25 cellular contexts compared by ENCODE assay signal in the genomic region with DNA sequence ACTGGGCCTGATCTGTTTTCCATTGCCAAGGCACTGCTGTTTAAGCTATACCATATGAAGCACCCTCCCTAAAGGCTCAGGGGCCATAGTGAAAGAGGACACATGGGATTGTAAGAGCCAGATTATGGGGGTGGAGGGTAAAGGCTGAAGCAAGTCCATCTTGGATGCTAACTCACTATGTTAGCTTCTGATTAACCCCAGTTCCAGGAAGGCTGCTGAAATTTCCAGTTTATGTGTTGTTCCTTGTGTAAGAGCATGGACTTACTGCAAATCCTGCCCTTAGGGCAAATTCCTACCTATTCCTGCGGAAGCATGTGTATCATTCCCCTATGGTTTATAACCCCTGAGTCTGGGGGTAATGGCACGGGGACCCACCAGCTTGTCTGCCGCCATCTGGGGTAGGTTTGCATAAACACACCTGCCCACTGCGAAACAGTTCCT.
"Had no signal": no experiment of that assay in that cellular context is flagged by ENCODE, and none has a peak within 500 bp of the region (broad histone marks: within the 10 kb centered on the region; RNA-seq: fewer than 3 reads in every experiment).

No MANE protein-coding gene starts in this region.

- ATAC-seq: activated CD4-positive, alpha-beta T cell treated with anti-CD3 and anti-CD28 coated beads for 36 hours; activated T-cell treated with anti-CD3 and anti-CD28 coated beads, Interleukin-2, amount 50 U/mL, for 72 hours; sciatic nerve; stimulated activated effector memory CD8-positive, alpha-beta T cell treated with anti-CD3 and anti-CD28 coated beads, Interleukin-12 subunit alpha, Interleukin-12 subunit beta, amount 100 ng/mL, for 72 hours; stimulated activated naive CD8-positive, alpha-beta T cell treated with anti-CD3 and anti-CD28 coated beads, Interleukin-15, amount 100 ng/mL, for 72 hours; T-helper 17 cell had no signal

- H3K9me3 ChIP-seq: pancreas, tibial artery had no signal

- H3K27ac ChIP-seq: cardiac muscle cell, left ventricle myocardium inferior, pancreas, tibial artery had no signal

- H3K27me3 ChIP-seq: pancreas, tibial artery had no signal

- FAIRE-seq: frontal cortex, pancreas, small intestine had no signal

- DNase-seq: activated B cell treated with CpG ODN at 0.5 μM for 24 hours; activated CD4-positive, alpha-beta T cell treated with anti-CD3 and anti-CD28 coated beads for 36 hours; activated CD4-positive, alpha-beta T cell treated with anti-CD3 and anti-CD28 coated beads, Interleukin-2, amount 50 U/mL, for 48 hours; activated effector memory CD4-positive, alpha-beta T cell treated with Interleukin-2 at 50 U/mL for 16 hours; activated naive CD4-positive, alpha-beta T cell treated with anti-CD3 and anti-CD28 coated beads for 36 hours; activated naive CD8-positive, alpha-beta T cell treated with anti-CD3 and anti-CD28 coated beads, Interleukin-2, amount 10 ng/mL, durations not matched to agents 7 days and 5 days; activated T-cell treated with anti-CD3 and anti-CD28 coated beads, Interleukin-2, amount 50 U/mL, for 72 hours; amygdala; cortex of kidney; erythroblast; glutamatergic neuron; hippocampal formation; left ventricle myocardium inferior; nephron progenitor cell; pancreas; small intestine; stimulated activated CD4-positive, alpha-beta T cell treated with anti-CD3 and anti-CD28 coated beads, Interleukin-2, amount 100 ng/mL, for 24 hours; stimulated activated naive CD8-positive, alpha-beta T cell treated with anti-CD3 and anti-CD28 coated beads, Interleukin-15, amount 100 ng/mL, for 72 hours; SW 1271; T-helper 17 cell; tibial artery had no signal

- H3K36me3 ChIP-seq: cardiac muscle cell, left ventricle myocardium inferior, pancreas, tibial artery had no signal

- H3K4me3 ChIP-seq: cardiac muscle cell, left ventricle myocardium inferior, pancreas, tibial artery had no signal

- H3K4me1 ChIP-seq: left ventricle myocardium inferior, pancreas, tibial artery had no signal
